ENCODE assay signal across 8 cellular contexts in genomic region chr20:3203315-3204123, GRCh38. TPM values are rescaled to one million over a fixed set of nuclear protein-coding genes. Genes with fewer than 3 reads are reported as not detected.
DNase-seq lines count a peak whose midpoint lies in the region; ATAC-seq, FAIRE-seq and TF ChIP-seq lines count a peak whose summit lies in the region.

No MANE protein-coding gene starts in this region.

- intact Hi-C loops in HepG2 (cut with micrococcal nuclease; ENCODE audit: unreplicated experiment) = loop anchor here (1.0 kb wide), 3 partner anchors 30 to 85 kb away; partner anchors contain the start of gene LZTS3

- H2AFZ ChIP-seq in SK-N-SH (ENCODE audit: low read depth) (peak overlapping the region; percentile 85; the same call in 1 of the 2 replicates), HepG2 (ENCODE audit: low read length) (no peak overlapping the region)

- ATAC-seq in GM18909 (IDR thresholded peaks at IDR 0.05; ENCODE audit: poor library complexity, unreplicated experiment) (peak; percentile 27), HG03432 (IDR thresholded peaks at IDR 0.05; ENCODE audit: unreplicated experiment) (peak; percentile 23), HepG2 (peak; percentile 50), GM18519 (IDR thresholded peaks at IDR 0.05; ENCODE audit: low FRiP score, unreplicated experiment) (no peak)
- ATAC-seq in central memory CD8-positive, alpha-beta T cell (replicated peaks; ENCODE audit: extremely low read depth, poor library complexity, severe bottlenecking) = peak; percentile 27
- ATAC-seq in stimulated activated naive B cell treated with anti-CD40 and anti-IgM and Interleukin-4, amounts not matched to agents 10 μg/mL and 1 μg/mL and 100 μg/mL, for 72 hours (replicated peaks) = peak; percentile 28 to 45

- H3K27me3 Mint-ChIP-seq in central memory CD8-positive, alpha-beta T cell = no peaks in the 10 kb centered on the region
- no peaks in the 10 kb centered on the region for H3K27me3 Mint-ChIP-seq in stimulated activated naive B cell treated with anti-CD40 and anti-IgM and Interleukin-4, amounts not matched to agents 10 μg/mL and 1 μg/mL and 100 μg/mL, for 72 hours

- no peak for TF ChIP-seq CTCF in SK-N-SH (IDR thresholded peaks at IDR 0.05)
- peak; percentile 18 for TF ChIP-seq CTCF in HepG2 (CRISPR knock-in tag; IDR thresholded peaks at IDR 0.05)

- H3K4me3 ChIP-seq in SK-N-SH (ENCODE audit: low read depth in 2 of 2, low read length in 1 of 2) = peak overlapping the region; percentile 81 to 90
- H3K4me3 ChIP-seq in HepG2 (replicated peaks in 1 of 3; ENCODE audit: insufficient read depth in 1 of 3, low read depth in 2 of 3, low read length in 3 of 3) = peak overlapping the region; percentile 76 to 98 (median 81)

- DNase-seq in AG08395 (ENCODE audit: low spot score) (peak; percentile 32), SK-N-SH (peak; percentile 74), HepG2 (ENCODE audit: low spot score) (peak; percentile 50)
- DNase-seq in central memory CD8-positive, alpha-beta T cell (ENCODE audit: low spot score in 2 of 2) = peak in 1 of 2 donors; percentile 29
- DNase-seq in stimulated activated naive B cell treated with anti-CD40 and anti-IgM and Interleukin-4, amounts not matched to agents 10 μg/mL and 1 μg/mL and 100 μg/mL, for 72 hours = no peak

- H3K27me3 ChIP-seq in SK-N-SH (ENCODE audit: insufficient read depth) (no peaks in the 10 kb centered on the region), HepG2 (ENCODE audit: control insufficient read depth in 1 of 2, insufficient read depth in 2 of 2, low read length in 2 of 2) (peaks cover 0 to under 1% of the 10 kb centered on the region in 2 experiments; a peak in 1 of 5 replicates)

- H3F3A ChIP-seq in SK-N-SH (replicated peaks; ENCODE audit: insufficient read depth) = no peaks in the 10 kb centered on the region

- H3K4me1 ChIP-seq in SK-N-SH (ENCODE audit: control insufficient read depth in 1 of 2, insufficient read depth in 2 of 2, low read depth in 1 of 2, low read length in 1 of 2) (peaks cover 5 to 16% of the 10 kb centered on the region in 2 experiments; a peak in 2 of 4 replicates), HepG2 (ENCODE audit: insufficient read depth, low read length) (peaks cover 34% of the 10 kb centered on the region)

- peaks cover 35% of the 10 kb centered on the region for H3K36me3 Mint-ChIP-seq in central memory CD8-positive, alpha-beta T cell (ENCODE audit: insufficient read depth)
- H3K36me3 Mint-ChIP-seq in stimulated activated naive B cell treated with anti-CD40 and anti-IgM and Interleukin-4, amounts not matched to agents 10 μg/mL and 1 μg/mL and 100 μg/mL, for 72 hours = peaks cover 28 to 36% of the 10 kb centered on the region in 2 donors

- H3K27ac Mint-ChIP-seq in central memory CD8-positive, alpha-beta T cell (ENCODE audit: low read depth) = peak overlapping the region; percentile 99
- peak overlapping the region; percentile 98 for H3K27ac Mint-ChIP-seq in stimulated activated naive B cell treated with anti-CD40 and anti-IgM and Interleukin-4, amounts not matched to agents 10 μg/mL and 1 μg/mL and 100 μg/mL, for 72 hours

- BruUV-seq in HepG2 (replicated peaks; lab: Mats Ljungman, UMichigan) = no TSS peak

- no peaks in the 10 kb centered on the region for H3K9me3 ChIP-seq in SK-N-SH
- no peaks in the 10 kb centered on the region for H3K9me3 ChIP-seq in HepG2 (ENCODE audit: low read length)

- H3K9me2 ChIP-seq in SK-N-SH = no peaks in the 10 kb centered on the region

- H4K20me1 ChIP-seq in SK-N-SH (ENCODE audit: insufficient read depth) (no peaks in the 10 kb centered on the region), HepG2 (ENCODE audit: insufficient read depth, low read length) (peaks cover 4% of the 10 kb centered on the region; the same call in 1 of the 2 replicates)

- H3K36me3 ChIP-seq in SK-N-SH (replicated peaks in 1 of 2; ENCODE audit: control insufficient read depth in 1 of 2, insufficient read depth in 2 of 2, low read length in 1 of 2) (peaks cover 8 to 15% of the 10 kb centered on the region in 2 experiments), HepG2 (replicated peaks in 1 of 2; ENCODE audit: control insufficient read depth in 1 of 2, insufficient read depth in 2 of 2, low read length in 2 of 2) (peaks cover 22 to 31% of the 10 kb centered on the region in 2 experiments)

- TF ChIP-seq RAD21 in SK-N-SH (IDR thresholded peaks at IDR 0.05; ENCODE audit: low read length) (no peak), HepG2 (CRISPR knock-in tag; IDR thresholded peaks at IDR 0.05) (peak; percentile 46; the same call in 1 of the 2 replicates)

- WGBS in SK-N-SH (ENCODE audit: low lambda C conversion rate) = 12% methylated on average over 22 of the region's 31 CpGs
- WGBS in HepG2 (ENCODE audit: low lambda C conversion rate) = 2% methylated on average over 31 of the region's 31 CpGs

- POLR2A ChIA-PET in SK-N-SH (lab: Yijun Ruan, JAX) (interaction anchor here (0.7 kb wide), 1 partner anchor 42 kb away, joined by 3 read pairs; no protein-coding TSS in a partner anchor), HepG2 (lab: Yijun Ruan, JAX) (interaction anchor here (0.8 to 2.8 kb wide), 17 partner anchors 10 to 331 kb away, joined by 3 to 15 read pairs (median 4); partner anchors contain the start of genes FASTKD5, LZTS3 and UBOX5)

- H3K9me3 Mint-ChIP-seq in central memory CD8-positive, alpha-beta T cell = no peaks in the 10 kb centered on the region
- H3K9me3 Mint-ChIP-seq in stimulated activated naive B cell treated with anti-CD40 and anti-IgM and Interleukin-4, amounts not matched to agents 10 μg/mL and 1 μg/mL and 100 μg/mL, for 72 hours = peaks cover 0 to 1% of the 10 kb centered on the region in 2 donors

- no peak; a peak in 1 of 4 replicates for TF ChIP-seq POLR2A in HepG2 (IDR thresholded peaks at IDR 0.05; ENCODE audit: insufficient read depth in 1 of 2, low read depth in 2 of 2, low read length in 2 of 2)

- H3K27ac ChIP-seq in SK-N-SH (ENCODE audit: low read depth in 2 of 2, low read length in 1 of 2) = peak overlapping the region; percentile 70 to 90
- peak overlapping the region; percentile 87 for H3K27ac ChIP-seq in HepG2 (ENCODE audit: extremely low read length, insufficient read depth, low read length)

- CTCF ChIA-PET in SK-N-SH (lab: Yijun Ruan, JAX) (interaction anchor here (0.5 to 1.7 kb wide), 5 partner anchors 13 to 868 kb away, joined by 3 to 8 read pairs (median 3); no protein-coding TSS in a partner anchor), HepG2 (lab: Yijun Ruan, JAX; ENCODE audit: low intra/inter-chr PET ratio, low total read pairs) (no interaction called here)

- peak overlapping the region; percentile 99 for H3K4me2 ChIP-seq in SK-N-SH
- H3K4me2 ChIP-seq in HepG2 (ENCODE audit: low read depth, low read length) = peak overlapping the region; percentile 89

- H3K9ac ChIP-seq in SK-N-SH = peak overlapping the region; percentile 81
- peak overlapping the region; percentile 91 for H3K9ac ChIP-seq in HepG2 (ENCODE audit: insufficient read depth, low read depth, low read length)

- H3K4me1 Mint-ChIP-seq in central memory CD8-positive, alpha-beta T cell = peaks cover 14% of the 10 kb centered on the region
- H3K4me1 Mint-ChIP-seq in stimulated activated naive B cell treated with anti-CD40 and anti-IgM and Interleukin-4, amounts not matched to agents 10 μg/mL and 1 μg/mL and 100 μg/mL, for 72 hours = peaks cover 19 to 37% of the 10 kb centered on the region in 2 donors

- in situ Hi-C loops in HepG2 (cut with HindIII; ENCODE audit: extremely low pct_ligation_motif_present, low pct_unique_long_range_greater_than_20kb) = no loop called here

- TF ChIP-seq EP300 in SK-N-SH (IDR thresholded peaks at IDR 0.05; ENCODE audit: borderline replicate concordance in 1 of 2, low read depth in 1 of 2, low read length in 1 of 2) = no peak
- TF ChIP-seq EP300 in HepG2 (IDR thresholded peaks at IDR 0.05; ENCODE audit: low read depth in 2 of 2, low read length in 2 of 2) = no peak
- TF ChIP-seq EP300 in HepG2 (CRISPR knock-in tag; IDR thresholded peaks at IDR 0.05; ENCODE audit: borderline replicate concordance) = no peak; the same call in none of the 2 replicates

- peaks cover 38% of the 10 kb centered on the region for H3K79me2 ChIP-seq in SK-N-SH (ENCODE audit: insufficient read depth)
- H3K79me2 ChIP-seq in HepG2 (ENCODE audit: insufficient read depth, low read length) = peaks cover 30% of the 10 kb centered on the region

- no peak for FAIRE-seq in HepG2 (lab: Jason Lieb, UNC)

- peak overlapping the region; percentile 98 for H3K4me3 Mint-ChIP-seq in central memory CD8-positive, alpha-beta T cell
- peak overlapping the region; percentile 95 to 98 for H3K4me3 Mint-ChIP-seq in stimulated activated naive B cell treated with anti-CD40 and anti-IgM and Interleukin-4, amounts not matched to agents 10 μg/mL and 1 μg/mL and 100 μg/mL, for 72 hours

RNA-seq across cellular contexts. Expression of gene DDRGK1, which starts 1.0 kb away (rescaled TPM):
- polyA plus RNA-seq in SK-N-SH (2012; rRNA removed) (65.2 and 70.6 TPM in 2 replicates), HepG2 (2011; rRNA removed) (96.7 and 116 TPM in 2 replicates)
- polyA plus RNA-seq in SK-N-SH (2012; cell fraction: cytosol; rRNA removed) = 66.9 and 78.4 TPM in 2 replicates
- 73.3 and 73.4 TPM in 2 replicates for polyA plus RNA-seq in SK-N-SH (2012; cell fraction: nucleus; rRNA removed)
- 75.4 and 149 TPM in 2 replicates for total RNA-seq in HepG2 (2016; rRNA removed; fragmentation: Illumina TruSeq; extraction: Trizol)
- 59.4 and 65.6 TPM in 2 replicates for total RNA-seq in HepG2 (2016; cell fraction: cytosol; rRNA removed; fragmentation: Illumina TruSeq; extraction: Trizol; ENCODE audit: low read depth)
- 69.3 and 161 TPM in 2 replicates for total RNA-seq in HepG2 (2016; cell fraction: insoluble cytoplasmic fraction; rRNA removed; fragmentation: Illumina TruSeq; extraction: Trizol)
- 57.6 and 58.7 TPM in 2 replicates for total RNA-seq in HepG2 (2016; cell fraction: membrane; rRNA removed; fragmentation: Illumina TruSeq; extraction: Trizol)
- total RNA-seq in HepG2 (2016; cell fraction: nucleus; rRNA removed; fragmentation: Illumina TruSeq; extraction: Trizol) = 105 and 136 TPM in 2 replicates
- polyA plus RNA-seq in HepG2 (2011; cell fraction: cytosol; rRNA removed) = 133 and 142 TPM in 2 replicates
- polyA plus RNA-seq in HepG2 (2011; cell fraction: nucleus; rRNA removed) = 122 and 134 TPM in 2 replicates
- 104 and 147 TPM in 2 replicates for polyA plus RNA-seq in HepG2 (2012)
- polyA plus RNA-seq in HepG2 (2016; cell fraction: cytosol; fragmentation: Illumina TruSeq; extraction: Trizol; ENCODE audit: low read depth) = 51.1 and 51.9 TPM in 2 replicates
- polyA plus RNA-seq in HepG2 (2016; cell fraction: insoluble cytoplasmic fraction; fragmentation: Illumina TruSeq; extraction: Trizol; ENCODE audit: low read depth) = 80.6 and 85.9 TPM in 2 replicates
- polyA plus RNA-seq in HepG2 (2016; cell fraction: membrane; fragmentation: Illumina TruSeq; extraction: Trizol; ENCODE audit: low read depth) = 52.8 and 53.4 TPM in 2 replicates
- 240 and 250 TPM in 2 replicates for polyA plus RNA-seq in HepG2 (2016; cell fraction: nucleus; fragmentation: Illumina TruSeq; extraction: Trizol; ENCODE audit: insufficient read depth, low read depth)
- 19.0 and 51.1 TPM in 2 replicates for polyA minus RNA-seq in HepG2 (2011; rRNA and poly(A)+ RNA removed; ENCODE audit: low replicate concordance)
- 40.1 and 44.2 TPM in 2 replicates for polyA minus RNA-seq in HepG2 (2011; cell fraction: cytosol; rRNA and poly(A)+ RNA removed)
- 48.9 and 52.6 TPM in 2 replicates for polyA minus RNA-seq in HepG2 (2011; cell fraction: nucleus; rRNA and poly(A)+ RNA removed)

RNA-seq across cellular contexts. Expression of gene ITPA, which starts 5.8 kb away (rescaled TPM):
- polyA plus RNA-seq in SK-N-SH (2012; rRNA removed) (66.7 and 67.7 TPM in 2 replicates), HepG2 (2011; rRNA removed) (60.1 and 73.4 TPM in 2 replicates)
- 49.4 and 56.4 TPM in 2 replicates for polyA plus RNA-seq in SK-N-SH (2012; cell fraction: cytosol; rRNA removed)
- polyA plus RNA-seq in SK-N-SH (2012; cell fraction: nucleus; rRNA removed) = 96.3 and 150 TPM in 2 replicates
- total RNA-seq in HepG2 (2016; rRNA removed; fragmentation: Illumina TruSeq; extraction: Trizol) = 101 and 103 TPM in 2 replicates
- total RNA-seq in HepG2 (2016; cell fraction: cytosol; rRNA removed; fragmentation: Illumina TruSeq; extraction: Trizol; ENCODE audit: low read depth) = 30.5 and 31.5 TPM in 2 replicates
- 108 TPM in 2 replicates for total RNA-seq in HepG2 (2016; cell fraction: insoluble cytoplasmic fraction; rRNA removed; fragmentation: Illumina TruSeq; extraction: Trizol)
- total RNA-seq in HepG2 (2016; cell fraction: membrane; rRNA removed; fragmentation: Illumina TruSeq; extraction: Trizol) = 45.6 and 53.1 TPM in 2 replicates
- 51.5 and 65.6 TPM in 2 replicates for total RNA-seq in HepG2 (2016; cell fraction: nucleus; rRNA removed; fragmentation: Illumina TruSeq; extraction: Trizol)
- polyA plus RNA-seq in HepG2 (2011; cell fraction: cytosol; rRNA removed) = 53.2 and 73.4 TPM in 2 replicates
- 110 and 129 TPM in 2 replicates for polyA plus RNA-seq in HepG2 (2011; cell fraction: nucleus; rRNA removed)
- 55.6 and 63.4 TPM in 2 replicates for polyA plus RNA-seq in HepG2 (2012)
- 27.3 and 27.6 TPM in 2 replicates for polyA plus RNA-seq in HepG2 (2016; cell fraction: cytosol; fragmentation: Illumina TruSeq; extraction: Trizol; ENCODE audit: low read depth)
- 106 and 109 TPM in 2 replicates for polyA plus RNA-seq in HepG2 (2016; cell fraction: insoluble cytoplasmic fraction; fragmentation: Illumina TruSeq; extraction: Trizol; ENCODE audit: low read depth)
- 28.9 and 33.4 TPM in 2 replicates for polyA plus RNA-seq in HepG2 (2016; cell fraction: membrane; fragmentation: Illumina TruSeq; extraction: Trizol; ENCODE audit: low read depth)
- 144 and 151 TPM in 2 replicates for polyA plus RNA-seq in HepG2 (2016; cell fraction: nucleus; fragmentation: Illumina TruSeq; extraction: Trizol; ENCODE audit: insufficient read depth, low read depth)
- polyA minus RNA-seq in HepG2 (2011; rRNA and poly(A)+ RNA removed; ENCODE audit: low replicate concordance) = 24.1 and 25.5 TPM in 2 replicates
- polyA minus RNA-seq in HepG2 (2011; cell fraction: cytosol; rRNA and poly(A)+ RNA removed) = 15.4 and 25.9 TPM in 2 replicates
- 23.0 and 28.2 TPM in 2 replicates for polyA minus RNA-seq in HepG2 (2011; cell fraction: nucleus; rRNA and poly(A)+ RNA removed)

RNA-seq across cellular contexts. Expression of gene LZTS3, which starts 30.2 kb away (rescaled TPM):
- polyA plus RNA-seq in SK-N-SH (2012; rRNA removed) (11.9 and 12.3 TPM in 2 replicates), HepG2 (2011; rRNA removed) (31.3 and 49.2 TPM in 2 replicates)
- 5.4 and 8.2 TPM in 2 replicates for polyA plus RNA-seq in SK-N-SH (2012; cell fraction: cytosol; rRNA removed)
- polyA plus RNA-seq in SK-N-SH (2012; cell fraction: nucleus; rRNA removed) = 21.1 and 28.9 TPM in 2 replicates
- total RNA-seq in HepG2 (2016; rRNA removed; fragmentation: Illumina TruSeq; extraction: Trizol) = 7.4 and 10.1 TPM in 2 replicates
- total RNA-seq in HepG2 (2016; cell fraction: cytosol; rRNA removed; fragmentation: Illumina TruSeq; extraction: Trizol; ENCODE audit: low read depth) = 1.6 and 1.9 TPM in 2 replicates
- total RNA-seq in HepG2 (2016; cell fraction: insoluble cytoplasmic fraction; rRNA removed; fragmentation: Illumina TruSeq; extraction: Trizol) = 7.6 and 10.2 TPM in 2 replicates
- 5.4 and 6.1 TPM in 2 replicates for total RNA-seq in HepG2 (2016; cell fraction: membrane; rRNA removed; fragmentation: Illumina TruSeq; extraction: Trizol)
- 7.0 and 8.3 TPM in 2 replicates for total RNA-seq in HepG2 (2016; cell fraction: nucleus; rRNA removed; fragmentation: Illumina TruSeq; extraction: Trizol)
- 33.5 and 37.7 TPM in 2 replicates for polyA plus RNA-seq in HepG2 (2011; cell fraction: cytosol; rRNA removed)
- polyA plus RNA-seq in HepG2 (2011; cell fraction: nucleus; rRNA removed) = 96.7 and 99.2 TPM in 2 replicates
- polyA plus RNA-seq in HepG2 (2012) = 15.6 and 27.0 TPM in 2 replicates
- polyA plus RNA-seq in HepG2 (2016; cell fraction: cytosol; fragmentation: Illumina TruSeq; extraction: Trizol; ENCODE audit: low read depth) = 1.5 TPM in 2 replicates
- 10.0 and 11.9 TPM in 2 replicates for polyA plus RNA-seq in HepG2 (2016; cell fraction: insoluble cytoplasmic fraction; fragmentation: Illumina TruSeq; extraction: Trizol; ENCODE audit: low read depth)
- 5.0 and 5.4 TPM in 2 replicates for polyA plus RNA-seq in HepG2 (2016; cell fraction: membrane; fragmentation: Illumina TruSeq; extraction: Trizol; ENCODE audit: low read depth)
- polyA plus RNA-seq in HepG2 (2016; cell fraction: nucleus; fragmentation: Illumina TruSeq; extraction: Trizol; ENCODE audit: insufficient read depth, low read depth) = 19.6 and 21.4 TPM in 2 replicates
- polyA minus RNA-seq in HepG2 (2011; rRNA and poly(A)+ RNA removed; ENCODE audit: low replicate concordance) = 1.3 and 64.0 TPM in 2 replicates
- 19.8 and 26.7 TPM in 2 replicates for polyA minus RNA-seq in HepG2 (2011; cell fraction: cytosol; rRNA and poly(A)+ RNA removed)
- 14.9 and 19.3 TPM in 2 replicates for polyA minus RNA-seq in HepG2 (2011; cell fraction: nucleus; rRNA and poly(A)+ RNA removed)

RNA-seq across cellular contexts. Expression of gene SLC4A11, which starts 35.5 kb away (rescaled TPM):
- polyA plus RNA-seq in SK-N-SH (2012; rRNA removed) = 1.6 and 2.7 TPM in 2 replicates
- 0.73 and 0.77 TPM in 2 replicates for polyA plus RNA-seq in SK-N-SH (2012; cell fraction: cytosol; rRNA removed)
- 15.9 and 26.8 TPM in 2 replicates for polyA plus RNA-seq in SK-N-SH (2012; cell fraction: nucleus; rRNA removed)
- 1.1 and 3.9 TPM in 2 replicates for total RNA-seq in HepG2 (2016; rRNA removed; fragmentation: Illumina TruSeq; extraction: Trizol)
- 0.30 and 1.1 TPM in 2 replicates for total RNA-seq in HepG2 (2016; cell fraction: cytosol; rRNA removed; fragmentation: Illumina TruSeq; extraction: Trizol; ENCODE audit: low read depth)
- 0.82 and 4.9 TPM in 2 replicates for total RNA-seq in HepG2 (2016; cell fraction: insoluble cytoplasmic fraction; rRNA removed; fragmentation: Illumina TruSeq; extraction: Trizol)
- 1.4 and 1.8 TPM in 2 replicates for total RNA-seq in HepG2 (2016; cell fraction: membrane; rRNA removed; fragmentation: Illumina TruSeq; extraction: Trizol)
- 5.0 and 8.1 TPM in 2 replicates for total RNA-seq in HepG2 (2016; cell fraction: nucleus; rRNA removed; fragmentation: Illumina TruSeq; extraction: Trizol)
- polyA plus RNA-seq in HepG2 (2011; rRNA removed) = 24.7 and 27.0 TPM in 2 replicates
- polyA plus RNA-seq in HepG2 (2011; cell fraction: cytosol; rRNA removed) = 6.2 and 8.6 TPM in 2 replicates
- polyA plus RNA-seq in HepG2 (2011; cell fraction: nucleus; rRNA removed) = 212 and 304 TPM in 2 replicates
- 9.7 and 13.8 TPM in 2 replicates for polyA plus RNA-seq in HepG2 (2012)
- polyA plus RNA-seq in HepG2 (2016; cell fraction: cytosol; fragmentation: Illumina TruSeq; extraction: Trizol; ENCODE audit: low read depth) = 0.50 and 0.84 TPM in 2 replicates
- 1.1 and 1.8 TPM in 2 replicates for polyA plus RNA-seq in HepG2 (2016; cell fraction: insoluble cytoplasmic fraction; fragmentation: Illumina TruSeq; extraction: Trizol; ENCODE audit: low read depth)
- polyA plus RNA-seq in HepG2 (2016; cell fraction: membrane; fragmentation: Illumina TruSeq; extraction: Trizol; ENCODE audit: low read depth) = 0.65 and 0.70 TPM in 2 replicates
- polyA plus RNA-seq in HepG2 (2016; cell fraction: nucleus; fragmentation: Illumina TruSeq; extraction: Trizol; ENCODE audit: insufficient read depth, low read depth) = 16.5 and 18.2 TPM in 2 replicates
- polyA minus RNA-seq in HepG2 (2011; rRNA and poly(A)+ RNA removed; ENCODE audit: low replicate concordance) = 1.9 and 33.5 TPM in 2 replicates
- 10.2 and 17.1 TPM in 2 replicates for polyA minus RNA-seq in HepG2 (2011; cell fraction: cytosol; rRNA and poly(A)+ RNA removed)
- 44.0 and 47.5 TPM in 2 replicates for polyA minus RNA-seq in HepG2 (2011; cell fraction: nucleus; rRNA and poly(A)+ RNA removed)

RNA-seq across cellular contexts. Expression of gene FASTKD5, which starts 43.9 kb away (rescaled TPM):
- polyA plus RNA-seq in SK-N-SH (2012; rRNA removed) (11.4 and 16.7 TPM in 2 replicates), HepG2 (2011; rRNA removed) (34.4 and 36.6 TPM in 2 replicates)
- 14.8 and 14.9 TPM in 2 replicates for polyA plus RNA-seq in SK-N-SH (2012; cell fraction: cytosol; rRNA removed)
- polyA plus RNA-seq in SK-N-SH (2012; cell fraction: nucleus; rRNA removed) = 8.1 and 14.8 TPM in 2 replicates
- total RNA-seq in HepG2 (2016; rRNA removed; fragmentation: Illumina TruSeq; extraction: Trizol) = 46.8 and 63.4 TPM in 2 replicates
- 4.3 and 4.6 TPM in 2 replicates for total RNA-seq in HepG2 (2016; cell fraction: cytosol; rRNA removed; fragmentation: Illumina TruSeq; extraction: Trizol; ENCODE audit: low read depth)
- total RNA-seq in HepG2 (2016; cell fraction: insoluble cytoplasmic fraction; rRNA removed; fragmentation: Illumina TruSeq; extraction: Trizol) = 45.4 and 62.9 TPM in 2 replicates
- total RNA-seq in HepG2 (2016; cell fraction: membrane; rRNA removed; fragmentation: Illumina TruSeq; extraction: Trizol) = 15.5 and 16.7 TPM in 2 replicates
- 27.9 and 28.4 TPM in 2 replicates for total RNA-seq in HepG2 (2016; cell fraction: nucleus; rRNA removed; fragmentation: Illumina TruSeq; extraction: Trizol)
- 23.0 and 32.0 TPM in 2 replicates for polyA plus RNA-seq in HepG2 (2011; cell fraction: cytosol; rRNA removed)
- polyA plus RNA-seq in HepG2 (2011; cell fraction: nucleus; rRNA removed) = 12.1 and 17.5 TPM in 2 replicates
- polyA plus RNA-seq in HepG2 (2012) = 23.7 and 26.2 TPM in 2 replicates
- 2.5 TPM in 2 replicates for polyA plus RNA-seq in HepG2 (2016; cell fraction: cytosol; fragmentation: Illumina TruSeq; extraction: Trizol; ENCODE audit: low read depth)
- 55.4 and 56.5 TPM in 2 replicates for polyA plus RNA-seq in HepG2 (2016; cell fraction: insoluble cytoplasmic fraction; fragmentation: Illumina TruSeq; extraction: Trizol; ENCODE audit: low read depth)
- polyA plus RNA-seq in HepG2 (2016; cell fraction: membrane; fragmentation: Illumina TruSeq; extraction: Trizol; ENCODE audit: low read depth) = 6.5 and 7.2 TPM in 2 replicates
- 33.3 and 36.2 TPM in 2 replicates for polyA plus RNA-seq in HepG2 (2016; cell fraction: nucleus; fragmentation: Illumina TruSeq; extraction: Trizol; ENCODE audit: insufficient read depth, low read depth)
- polyA minus RNA-seq in HepG2 (2011; rRNA and poly(A)+ RNA removed; ENCODE audit: low replicate concordance) = 24.9 and 38.7 TPM in 2 replicates
- polyA minus RNA-seq in HepG2 (2011; cell fraction: cytosol; rRNA and poly(A)+ RNA removed) = 27.8 and 30.8 TPM in 2 replicates
- polyA minus RNA-seq in HepG2 (2011; cell fraction: nucleus; rRNA and poly(A)+ RNA removed) = 26.4 and 34.6 TPM in 2 replicates
